19 cellular contexts compared by ENCODE assay signal in genomic region chr11:103668859-103669258, GRCh38.
DNase-seq lines count a peak whose midpoint lies in the region; ATAC-seq and TF ChIP-seq lines count a peak whose summit lies in the region.
"Had no signal": no experiment of that assay in that cellular context is flagged by ENCODE, and none has a peak within 500 bp of the region (broad histone marks: within the 10 kb centered on the region; RNA-seq: fewer than 3 reads in every experiment).

No MANE protein-coding gene starts in this region.

- no peaks in the 10 kb centered on the region for H3K36me3 Mint-ChIP-seq in activated CD4-positive, alpha-beta memory T cell treated with anti-CD3 and anti-CD28 coated beads, Interleukin-2, amount 10 ng/mL, durations not matched to agents 7 days and 5 days (ENCODE audit: low read depth)
- H3K36me3 Mint-ChIP-seq: CD8-positive, alpha-beta T cell had no signal

- no peak overlapping the region for H3K4me3 ChIP-seq in tibial artery
- H3K4me3 ChIP-seq: BLaER1 treated with 17β-estradiol and CSF1 and Interleukin-3, amounts not matched to agents 10 nM and 100 nM; GM12878 had no signal

- peak; percentile 59 for ATAC-seq in GM18502 (IDR thresholded peaks at IDR 0.05; ENCODE audit: poor library complexity, unreplicated experiment)
- peak; percentile 47 for ATAC-seq in GM19463 (IDR thresholded peaks at IDR 0.05; ENCODE audit: unreplicated experiment)
- ATAC-seq: CD8-positive, alpha-beta T cell; GM12878; HCT116 had no signal

- H3K27ac ChIP-seq in tibial artery = no peak overlapping the region
- H3K27ac ChIP-seq: BLaER1 treated with 17β-estradiol and CSF1 and Interleukin-3, amounts not matched to agents 10 nM and 100 nM; KMS-11 had no signal

- CTCF ChIA-PET in activated CD4-positive, alpha-beta memory T cell treated with anti-CD3 and anti-CD28 coated beads, Interleukin-2, amount 10 ng/mL, durations not matched to agents 7 days and 5 days (lab: Charles Lee) = no interaction called here

- no peaks in the 10 kb centered on the region for H3K36me3 ChIP-seq in tibial artery
- H3K36me3 ChIP-seq: BLaER1 treated with 17β-estradiol and CSF1 and Interleukin-3, amounts not matched to agents 10 nM and 100 nM had no signal

- no peak for TF ChIP-seq CTCF in tibial artery (IDR thresholded peaks at IDR 0.05)

- H3K27me3 Mint-ChIP-seq in activated CD4-positive, alpha-beta memory T cell treated with anti-CD3 and anti-CD28 coated beads, Interleukin-2, amount 10 ng/mL, durations not matched to agents 7 days and 5 days = no peaks in the 10 kb centered on the region

- H3K4me1 Mint-ChIP-seq in activated CD4-positive, alpha-beta memory T cell treated with anti-CD3 and anti-CD28 coated beads, Interleukin-2, amount 10 ng/mL, durations not matched to agents 7 days and 5 days = no peaks in the 10 kb centered on the region
- H3K4me1 Mint-ChIP-seq: B cell had no signal

- H3K9me3 Mint-ChIP-seq in activated CD4-positive, alpha-beta memory T cell treated with anti-CD3 and anti-CD28 coated beads, Interleukin-2, amount 10 ng/mL, durations not matched to agents 7 days and 5 days = no peaks in the 10 kb centered on the region
- H3K9me3 Mint-ChIP-seq: CD8-positive, alpha-beta T cell; HFFc6 had no signal

- intact Hi-C loops in tibial artery (cut with DNase I; ENCODE audit: low total_unique reads) = no loop called here

- no peaks in the 10 kb centered on the region for H3K4me1 ChIP-seq in tibial artery
- H3K4me1 ChIP-seq: BLaER1 treated with 17β-estradiol and CSF1 and Interleukin-3, amounts not matched to agents 10 nM and 100 nM had no signal

- no peak overlapping the region for H3K4me3 Mint-ChIP-seq in activated CD4-positive, alpha-beta memory T cell treated with anti-CD3 and anti-CD28 coated beads, Interleukin-2, amount 10 ng/mL, durations not matched to agents 7 days and 5 days
- H3K4me3 Mint-ChIP-seq: B cell; CD8-positive, alpha-beta T cell; HFFc6 had no signal

- DNase-seq in NCI-H526 treated with DMSO at 0.1 percent for 48 hours (lab: John Stamatoyannopoulos, UW) = peak; percentile 21
- no peak for DNase-seq in tibial artery
- no peak for DNase-seq in NCI-H345 (lab: John Stamatoyannopoulos, UW)
- DNase-seq in activated CD4-positive, alpha-beta memory T cell treated with anti-CD3 and anti-CD28 coated beads, Interleukin-2, amount 10 ng/mL, durations not matched to agents 7 days and 5 days = no peak
- DNase-seq: CD8-positive, alpha-beta T cell; DMS 273 treated with DMSO at 0.1 percent for 48 hours; DMS53; DND-41; EL; GOT3; H7; HFFc6 had no signal

- no peaks in the 10 kb centered on the region for H3K27me3 ChIP-seq in tibial artery
- H3K27me3 ChIP-seq: BLaER1 treated with 17β-estradiol and CSF1 and Interleukin-3, amounts not matched to agents 10 nM and 100 nM had no signal

- no peaks in the 10 kb centered on the region for H3K9me3 ChIP-seq in tibial artery

- H3K27ac Mint-ChIP-seq in activated CD4-positive, alpha-beta memory T cell treated with anti-CD3 and anti-CD28 coated beads, Interleukin-2, amount 10 ng/mL, durations not matched to agents 7 days and 5 days = no peak overlapping the region
- H3K27ac Mint-ChIP-seq: B cell; CD8-positive, alpha-beta T cell; HFFc6 had no signal

- POLR2A ChIA-PET in activated CD4-positive, alpha-beta memory T cell treated with anti-CD3 and anti-CD28 coated beads, Interleukin-2, amount 10 ng/mL, durations not matched to agents 7 days and 5 days (lab: Charles Lee) = no interaction called here
